Comparison of ENCODE assay signal across 22 cellular contexts in genomic region chr1:52191395-52191965, GRCh38.
"Had no signal": no experiment of that assay in that cellular context is flagged by ENCODE, and none has a peak within 500 bp of the region (broad histone marks: within the 10 kb centered on the region; RNA-seq: fewer than 3 reads in every experiment).

No MANE protein-coding gene starts in this region.

- H3K9me3 Mint-ChIP-seq: central memory CD8-positive, alpha-beta T cell; effector memory CD8-positive, alpha-beta T cell; stimulated activated naive B cell treated with anti-CD40 and anti-IgM and Interleukin-4, amounts not matched to agents 10 μg/mL and 1 μg/mL and 100 μg/mL, for 72 hours; T-helper 2 cell treated with Interferon-gamma antibody and Interleukin-4, amounts not matched to agents 5 μg/mL and 100 μg/mL, for 36 hours had no signal

- H3K4me3 Mint-ChIP-seq: activated naive CD8-positive, alpha-beta T cell; central memory CD8-positive, alpha-beta T cell; effector memory CD8-positive, alpha-beta T cell; naive thymus-derived CD8-positive, alpha-beta T cell; neural progenitor cell; stimulated activated naive B cell treated with anti-CD40 and anti-IgM and Interleukin-4, amounts not matched to agents 10 μg/mL and 1 μg/mL and 100 μg/mL, for 72 hours; T-helper 2 cell treated with Interferon-gamma antibody and Interleukin-4, amounts not matched to agents 5 μg/mL and 100 μg/mL, for 36 hours had no signal

- ATAC-seq: effector memory CD8-positive, alpha-beta T cell; heart left ventricle; left colon; naive thymus-derived CD8-positive, alpha-beta T cell; stimulated activated naive B cell treated with anti-CD40 and anti-IgM and Interleukin-4, amounts not matched to agents 10 μg/mL and 1 μg/mL and 100 μg/mL, for 72 hours had no signal

- H3K27me3 ChIP-seq: breast epithelium, dorsolateral prefrontal cortex, esophagus muscularis mucosa, heart left ventricle, neural progenitor cell, sigmoid colon, transverse colon, vagina had no signal

- H3K4me2 ChIP-seq: neural progenitor cell, smooth muscle cell had no signal

- H3K4me3 ChIP-seq: breast epithelium, dorsolateral prefrontal cortex, esophagus muscularis mucosa, heart left ventricle, lung, neural progenitor cell, sigmoid colon, smooth muscle cell, transverse colon, vagina had no signal

- H3K9ac ChIP-seq: neural progenitor cell had no signal

- H2AFZ ChIP-seq: neural progenitor cell had no signal

- H3K27ac ChIP-seq: breast epithelium, dorsolateral prefrontal cortex, esophagus muscularis mucosa, heart left ventricle, neural progenitor cell, sigmoid colon, transverse colon, vagina, WERI-Rb-1 had no signal

- H3K4me1 Mint-ChIP-seq: neural progenitor cell; stimulated activated naive B cell treated with anti-CD40 and anti-IgM and Interleukin-4, amounts not matched to agents 10 μg/mL and 1 μg/mL and 100 μg/mL, for 72 hours had no signal

- H3K36me3 ChIP-seq: breast epithelium, esophagus muscularis mucosa, heart left ventricle, sigmoid colon, transverse colon, vagina, WERI-Rb-1 had no signal

- H3K9me3 ChIP-seq: breast epithelium, esophagus muscularis mucosa, sigmoid colon, transverse colon, vagina had no signal

- H3K4me1 ChIP-seq: breast epithelium, neural progenitor cell, transverse colon had no signal

- H3K27me3 Mint-ChIP-seq: activated naive CD8-positive, alpha-beta T cell; central memory CD8-positive, alpha-beta T cell; effector memory CD8-positive, alpha-beta T cell; naive thymus-derived CD8-positive, alpha-beta T cell had no signal

- H3K27ac Mint-ChIP-seq: activated naive CD8-positive, alpha-beta T cell; effector memory CD8-positive, alpha-beta T cell; naive thymus-derived CD8-positive, alpha-beta T cell; neural progenitor cell; stimulated activated naive B cell treated with anti-CD40 and anti-IgM and Interleukin-4, amounts not matched to agents 10 μg/mL and 1 μg/mL and 100 μg/mL, for 72 hours; T-helper 2 cell treated with Interferon-gamma antibody and Interleukin-4, amounts not matched to agents 5 μg/mL and 100 μg/mL, for 36 hours had no signal

- H3K36me3 Mint-ChIP-seq: stimulated activated naive B cell treated with anti-CD40 and anti-IgM and Interleukin-4, amounts not matched to agents 10 μg/mL and 1 μg/mL and 100 μg/mL, for 72 hours had no signal

- DNase-seq: activated CD4-positive, CD25-positive, alpha-beta regulatory T cell treated with anti-CD3 and anti-CD28 coated beads, Interleukin-2, amount 50 U/mL, for 72 hours; activated gamma-delta T cell treated with Interleukin-2 at 50 U/mL for 16 hours; activated T-cell treated with anti-CD3 and anti-CD28 coated beads, Interleukin-2, amount 50 U/mL, for 1 hour; dorsolateral prefrontal cortex; effector memory CD8-positive, alpha-beta T cell; heart left ventricle; left colon; naive thymus-derived CD8-positive, alpha-beta T cell; sigmoid colon; stimulated activated CD4-positive, alpha-beta T cell treated with anti-CD3 and anti-CD28 coated beads, Interleukin-15, amount 100 ng/mL, for 24 hours; stimulated activated naive B cell treated with anti-CD40 and anti-IgM and Interleukin-4, amounts not matched to agents 10 μg/mL and 1 μg/mL and 100 μg/mL, for 72 hours; transverse colon had no signal
